Comparison of ENCODE assay signal across 9 cellular contexts in the genomic region with DNA sequence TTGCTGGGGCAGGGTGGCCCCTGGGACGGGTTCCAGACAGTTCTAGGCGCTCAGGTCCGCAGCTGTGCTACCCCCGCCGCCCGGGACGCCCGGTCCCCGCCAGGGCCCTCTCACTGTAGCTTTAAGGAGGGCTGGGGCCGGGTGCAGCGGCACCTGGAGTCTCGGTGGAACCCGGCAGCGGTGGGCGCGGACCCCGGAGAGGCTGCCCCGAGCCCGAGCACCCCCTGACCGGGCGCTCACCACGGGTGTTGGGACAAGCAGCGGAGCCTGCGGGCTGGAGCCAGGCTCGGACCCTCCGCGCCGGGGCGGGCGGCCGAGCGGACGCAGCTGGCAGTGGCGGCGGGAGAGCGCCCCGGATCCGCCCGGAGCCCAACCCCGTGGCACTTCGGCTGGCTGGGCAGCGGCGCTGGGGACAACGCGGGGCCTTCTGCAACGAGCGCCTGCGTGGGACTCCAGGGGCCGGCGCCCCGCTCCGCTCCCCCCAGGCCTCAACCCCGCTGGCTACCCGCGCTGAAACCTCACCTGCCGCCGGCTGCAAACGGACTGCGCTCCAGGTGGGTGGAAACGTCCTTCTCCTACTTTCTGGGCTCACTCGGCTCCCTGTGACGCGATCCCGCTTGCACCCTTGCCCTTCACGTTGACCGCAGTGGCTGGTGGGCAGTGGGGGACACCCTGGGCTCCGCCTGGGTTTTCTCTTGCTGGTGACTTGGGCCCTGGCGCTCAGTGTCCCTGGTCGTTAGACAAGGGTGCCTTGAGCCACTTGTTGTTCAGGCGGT.
DNase-seq lines count a peak whose midpoint lies in the region; ATAC-seq and TF ChIP-seq lines count a peak whose summit lies in the region.
"Had no signal": no experiment of that assay in that cellular context is flagged by ENCODE, and none has a peak within 500 bp of the region (broad histone marks: within the 10 kb centered on the region; RNA-seq: fewer than 3 reads in every experiment).

No MANE protein-coding gene starts in this region.

- H3K27me3 ChIP-seq in iPS-20b (ENCODE audit: insufficient read depth, low read length), result peaks cover 32% of the 10 kb centered on the region
- no peaks in the 10 kb centered on the region for H3K27me3 ChIP-seq in brain microvascular endothelial cell (replicated peaks)

- H3K27ac ChIP-seq in KOPT-K1 (ENCODE audit: low read depth, low read length, poor library complexity, severe bottlenecking) (peak overlapping the region; percentile 80), iPS-20b (ENCODE audit: low read length) (no peak overlapping the region), skin epidermis (peak overlapping the region in 5 of 21 experiments; percentile 37 to 69 (median 61)), brain microvascular endothelial cell (no peak overlapping the region)

- no peak for ATAC-seq in GM19324 (IDR thresholded peaks at IDR 0.05; ENCODE audit: low FRiP score, unreplicated experiment)
- ATAC-seq in HG03095 (IDR thresholded peaks at IDR 0.05; ENCODE audit: unreplicated experiment), result no peak

- H3K4me3 ChIP-seq in iPS-20b (ENCODE audit: low read length) (peak overlapping the region; percentile 60; the same call in 1 of the 2 replicates), skin epidermis (peak overlapping the region in 5 of 7 experiments; percentile 20 to 56 (median 27)), brain microvascular endothelial cell (ENCODE audit: low read depth, low read length) (no peak overlapping the region)

- in situ Hi-C loops in brain microvascular endothelial cell (cut with HindIII; ENCODE audit: low pct_ligation_motif_present, low sequenced_read_pairs), result no loop called here

- no peaks in the 10 kb centered on the region for H3K27me3 Mint-ChIP-seq in activated naive CD8-positive, alpha-beta T cell

- H3K4me3 Mint-ChIP-seq in activated naive CD8-positive, alpha-beta T cell, result peak overlapping the region; percentile 90

- no peaks in the 10 kb centered on the region for H3K9me3 Mint-ChIP-seq in activated naive CD8-positive, alpha-beta T cell (ENCODE audit: low read depth)

- peak overlapping the region; percentile 79 for H3K27ac Mint-ChIP-seq in activated naive CD8-positive, alpha-beta T cell

- H3K9me3 ChIP-seq in KOPT-K1 (ENCODE audit: insufficient read depth, low read length, poor library complexity, severe bottlenecking) (peaks cover 21% of the 10 kb centered on the region), iPS-20b (ENCODE audit: insufficient read depth, low read depth, low read length) (no peaks in the 10 kb centered on the region; the same call in 1 of the 2 replicates)

- H3K4me1 ChIP-seq in iPS-20b (ENCODE audit: insufficient read depth, low read length), result no peaks in the 10 kb centered on the region; the same call in 1 of the 2 replicates

- H3K9ac ChIP-seq in iPS-20b (ENCODE audit: low read depth, low read length), result peak overlapping the region; percentile 34; the same call in 1 of the 2 replicates

- TF ChIP-seq CTCF in brain microvascular endothelial cell (IDR thresholded peaks at IDR 0.05; ENCODE audit: low read depth, low read length, missing control alignments) (no peak), GM20000 (IDR thresholded peaks at IDR 0.05; ENCODE audit: extremely low read depth, missing control alignments) (no peak)

- H3K4me1 Mint-ChIP-seq in activated naive CD8-positive, alpha-beta T cell (ENCODE audit: low read depth), result peaks cover 35% of the 10 kb centered on the region

- H3K36me3 Mint-ChIP-seq in activated naive CD8-positive, alpha-beta T cell, result peaks cover 2% of the 10 kb centered on the region

- DNase-seq in brain microvascular endothelial cell, result no peak
- no peak for DNase-seq in GM20000 (ENCODE audit: low spot score)
- DNase-seq: activated CD4-positive, alpha-beta T cell treated with anti-CD3 and anti-CD28 coated beads, Interleukin-2, amount 50 U/mL, for 1 hour had no signal

- 0 out of 2 replicates have a peak, but pooled peaks cover 3% of the 10 kb centered on the region for H3K36me3 ChIP-seq in KOPT-K1 (ENCODE audit: insufficient read depth, low read length)
- no peaks in the 10 kb centered on the region for H3K36me3 ChIP-seq in iPS-20b (ENCODE audit: insufficient read depth, low read depth, low read length)
- H3K36me3 ChIP-seq in brain microvascular endothelial cell (replicated peaks), result no peaks in the 10 kb centered on the region
